ENCODE assay signal across 14 cellular contexts in the genomic region with DNA sequence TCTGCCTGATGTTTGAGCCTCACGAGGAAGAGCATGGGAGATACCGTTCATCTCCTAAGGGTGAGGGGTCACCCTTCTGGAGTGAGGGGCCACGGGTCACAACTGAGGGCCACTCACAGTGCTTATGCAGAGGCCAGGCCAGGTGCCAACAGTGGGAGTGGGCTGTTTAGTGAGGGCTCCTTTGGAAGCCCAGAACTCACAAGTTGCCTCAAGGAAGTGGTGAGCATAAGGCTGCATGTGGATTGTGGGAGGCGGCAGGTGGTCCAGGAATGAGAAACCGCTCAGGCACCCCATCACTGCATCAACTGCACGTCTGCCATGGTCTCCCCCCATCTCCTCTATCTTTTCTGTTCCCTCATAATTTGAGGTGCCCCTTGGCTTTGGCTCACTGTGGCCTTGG. TPM values are rescaled to one million over a fixed set of nuclear protein-coding genes. Genes with fewer than 3 reads are reported as not detected.
DNase-seq lines count a peak whose midpoint lies in the region; ATAC-seq and TF ChIP-seq lines count a peak whose summit lies in the region.
"Had no signal": no experiment of that assay in that cellular context is flagged by ENCODE, and none has a peak within 500 bp of the region (broad histone marks: within the 10 kb centered on the region; RNA-seq: fewer than 3 reads in every experiment).

No MANE protein-coding gene starts in this region.

- H3K79me2 ChIP-seq in OCI-LY3 (ENCODE audit: low read length) (no peaks in the 10 kb centered on the region), smooth muscle cell (ENCODE audit: low read depth) (no peaks in the 10 kb centered on the region)

- DNase-seq in smooth muscle cell (lab: John Stamatoyannopoulos, UW; ENCODE audit: unreplicated experiment) (no peak), NCI-H1417 treated with DMSO at 0.1 percent for 48 hours (lab: John Stamatoyannopoulos, UW) (no peak), occipital lobe (lab: John Stamatoyannopoulos, UW) (no peak)
- DNase-seq: activated CD4-positive, alpha-beta T cell treated with anti-CD3 and anti-CD28 coated beads, Interleukin-2, amount 50 U/mL, for 48 hours; CD4-positive, alpha-beta memory T cell; central memory CD4-positive, alpha-beta T cell; NCI-H1694 treated with DMSO at 0.1 percent for 48 hours; RPMI8226; stimulated activated naive CD8-positive, alpha-beta T cell treated with anti-CD3 and anti-CD28 coated beads, Interleukin-15, amount 100 ng/mL, for 72 hours had no signal

- no peak overlapping the region for H3K9ac ChIP-seq in OCI-LY3 (ENCODE audit: low read length)
- peak overlapping the region; percentile 87 for H3K9ac ChIP-seq in smooth muscle cell (ENCODE audit: low read depth)

- TF ChIP-seq CTCF in OCI-LY3 (IDR thresholded peaks at IDR 0.05; ENCODE audit: low read depth, low read length) (no peak), smooth muscle cell (IDR thresholded peaks at IDR 0.05; ENCODE audit: borderline replicate concordance, insufficient read depth, poor library complexity, severe bottlenecking) (no peak)

- no peak overlapping the region for H3K4me2 ChIP-seq in OCI-LY3 (ENCODE audit: low read length)
- peak overlapping the region; percentile 76 for H3K4me2 ChIP-seq in smooth muscle cell

- no peak overlapping the region for H3K27ac ChIP-seq in OCI-LY3 (ENCODE audit: low read length)
- peak overlapping the region; percentile 81 for H3K27ac ChIP-seq in muscle layer of duodenum (ENCODE audit: low read length)
- peak overlapping the region; percentile 95 for H3K27ac ChIP-seq in smooth muscle cell (ENCODE audit: low read depth)

- H3K4me3 ChIP-seq in OCI-LY3 (ENCODE audit: low read length): no peak overlapping the region
- H3K4me3 ChIP-seq in muscle layer of duodenum (ENCODE audit: low read depth in 1 of 2, low read length in 2 of 2): peak overlapping the region; percentile 36 to 48
- H3K4me3 ChIP-seq in smooth muscle cell: peak overlapping the region; percentile 34
- H3K4me3 ChIP-seq: lung had no signal

- H3F3A ChIP-seq in smooth muscle cell (ENCODE audit: low read depth): peaks cover 19% of the 10 kb centered on the region

- peak; percentile 26 for ATAC-seq in esophagus mucosa
- no peak for ATAC-seq in GM21447 (IDR thresholded peaks at IDR 0.05; ENCODE audit: unreplicated experiment)

- H3K27me3 ChIP-seq in OCI-LY3 (ENCODE audit: low read depth, low read length): no peaks in the 10 kb centered on the region
- no peaks in the 10 kb centered on the region for H3K27me3 ChIP-seq in muscle layer of duodenum (ENCODE audit: low read depth, low read length)
- H3K27me3 ChIP-seq in smooth muscle cell (ENCODE audit: low read depth): no peaks in the 10 kb centered on the region

- 68% methylated on average over 6 of the region's 6 CpGs for WGBS in smooth muscle cell (ENCODE audit: low lambda C conversion rate)

- H3K36me3 ChIP-seq in OCI-LY3 (replicated peaks; ENCODE audit: low read depth, low read length) (no peaks in the 10 kb centered on the region), muscle layer of duodenum (ENCODE audit: control insufficient read depth in 1 of 2, insufficient read depth in 2 of 2, low read length in 2 of 2) (no peaks in the 10 kb centered on the region), smooth muscle cell (ENCODE audit: low read depth) (no peaks in the 10 kb centered on the region)

- peak overlapping the region; percentile 88; the same call in 1 of the 2 replicates for H2AFZ ChIP-seq in OCI-LY3 (ENCODE audit: low read depth, low read length)
- H2AFZ ChIP-seq in smooth muscle cell (ENCODE audit: low read depth): peak overlapping the region; percentile 53

- peaks cover 4% of the 10 kb centered on the region; the same call in 1 of the 2 replicates for H3K4me1 ChIP-seq in OCI-LY3 (ENCODE audit: low read length)
- H3K4me1 ChIP-seq in muscle layer of duodenum (ENCODE audit: control insufficient read depth in 1 of 2, insufficient read depth in 2 of 2, low read length in 2 of 2): peaks cover 10 to 21% of the 10 kb centered on the region in 2 donors
- peaks cover 36% of the 10 kb centered on the region for H3K4me1 ChIP-seq in smooth muscle cell (ENCODE audit: low read depth)

- H3K9me3 ChIP-seq in OCI-LY3 (ENCODE audit: insufficient read depth, low read length) (no peaks in the 10 kb centered on the region), muscle layer of duodenum (ENCODE audit: control insufficient read depth in 1 of 2, low read length in 2 of 2) (no peaks in the 10 kb centered on the region), smooth muscle cell (replicated peaks; ENCODE audit: low read depth) (no peaks in the 10 kb centered on the region)

- H4K20me1 ChIP-seq in OCI-LY3 (ENCODE audit: insufficient read depth, low read length): no peaks in the 10 kb centered on the region
- no peaks in the 10 kb centered on the region for H4K20me1 ChIP-seq in smooth muscle cell (ENCODE audit: low read depth)

RNA-seq across cellular contexts. Expression of a gene that starts 26.5 kb away (rescaled TPM):
- total RNA-seq in esophagus mucosa: not detected
- total RNA-seq in smooth muscle cell: 0.81 and 3.9 TPM in 2 replicates
- 0.93 and 1.8 TPM in 2 replicates for polyA plus RNA-seq in smooth muscle cell
- 8.3 TPM for total RNA-seq in occipital lobe
- total RNA-seq: CD4-positive, alpha-beta memory T cell had no signal
- polyA plus RNA-seq: CD4-positive, alpha-beta memory T cell had no signal
